In the genomic region with DNA sequence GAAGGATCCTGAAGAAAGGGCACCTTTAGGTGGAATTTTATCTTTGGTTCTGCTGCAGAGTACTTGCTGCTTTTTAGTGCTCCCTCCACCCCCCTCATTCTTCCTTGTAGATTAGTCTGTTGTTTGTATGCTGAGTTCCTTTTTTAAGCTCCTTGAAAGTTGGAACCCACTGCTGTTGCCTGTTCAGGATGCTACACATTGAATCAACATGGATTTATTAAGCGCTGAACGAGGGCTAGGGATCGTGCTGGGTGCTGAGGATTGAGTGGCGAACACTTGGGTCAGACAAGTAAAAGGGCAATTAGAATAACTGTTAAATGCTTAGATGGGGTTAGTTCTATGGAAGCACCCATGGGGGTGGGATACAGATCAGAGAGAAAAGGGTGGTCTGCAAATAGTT, we compare ENCODE assay signal across 8 cellular contexts.
DNase-seq lines count a peak whose midpoint lies in the region; ATAC-seq and TF ChIP-seq lines count a peak whose summit lies in the region.

No MANE protein-coding gene starts in this region.

- peak overlapping the region; percentile 91 for H3K27ac ChIP-seq in muscle layer of duodenum (ENCODE audit: low read length)

- peaks cover 48% of the 10 kb centered on the region for H3K4me1 Mint-ChIP-seq in central memory CD8-positive, alpha-beta T cell

- DNase-seq in AG09309 (ENCODE audit: low read depth) (no peak), KBM-7 (peak; percentile 39), superior temporal gyrus (ENCODE audit: extremely low spot score) (no peak)
- DNase-seq in central memory CD8-positive, alpha-beta T cell (ENCODE audit: low spot score in 2 of 2): no peak

- in situ Hi-C loops in KBM-7 (cut with MboI; ENCODE audit: low pct_unique_long_range_greater_than_20kb, low sequenced_read_pairs): no loop called here

- no peak for ATAC-seq in central memory CD8-positive, alpha-beta T cell (replicated peaks; ENCODE audit: extremely low read depth, poor library complexity, severe bottlenecking)
- ATAC-seq in GM19397 (IDR thresholded peaks at IDR 0.05; ENCODE audit: unreplicated experiment): no peak
- ATAC-seq in GM21515 (IDR thresholded peaks at IDR 0.05; ENCODE audit: unreplicated experiment): no peak
- no peak for ATAC-seq in HG03108 (IDR thresholded peaks at IDR 0.05; ENCODE audit: unreplicated experiment)

- peaks cover 5 to 11% of the 10 kb centered on the region in 2 donors for H3K4me1 ChIP-seq in muscle layer of duodenum (ENCODE audit: control insufficient read depth in 1 of 2, insufficient read depth in 2 of 2, low read length in 2 of 2)

- H3K9me3 Mint-ChIP-seq in central memory CD8-positive, alpha-beta T cell: peaks cover 4% of the 10 kb centered on the region

- H3K27me3 Mint-ChIP-seq in central memory CD8-positive, alpha-beta T cell: no peaks in the 10 kb centered on the region

- H3K27me3 ChIP-seq in muscle layer of duodenum (ENCODE audit: low read depth, low read length): no peaks in the 10 kb centered on the region

- no peak for TF ChIP-seq CTCF in AG09309 (IDR thresholded peaks at IDR 0.05; ENCODE audit: control insufficient read depth, insufficient read depth, low read depth, low read length, missing control alignments)

- H3K36me3 ChIP-seq in muscle layer of duodenum (ENCODE audit: control insufficient read depth in 1 of 2, insufficient read depth in 2 of 2, low read length in 2 of 2): no peaks in the 10 kb centered on the region

- peak overlapping the region; percentile 98 for H3K4me3 Mint-ChIP-seq in central memory CD8-positive, alpha-beta T cell

- peaks cover 20% of the 10 kb centered on the region for H3K36me3 Mint-ChIP-seq in central memory CD8-positive, alpha-beta T cell (ENCODE audit: insufficient read depth)

- peak overlapping the region; percentile 97 for H3K27ac Mint-ChIP-seq in central memory CD8-positive, alpha-beta T cell (ENCODE audit: low read depth)

- H3K4me3 ChIP-seq in AG09309 (ENCODE audit: control insufficient read depth, low read depth, low read length) (peak overlapping the region; percentile 62), muscle layer of duodenum (ENCODE audit: low read depth in 1 of 2, low read length in 2 of 2) (peak overlapping the region; percentile 77 to 86)

- no peaks in the 10 kb centered on the region for H3K9me3 ChIP-seq in muscle layer of duodenum (ENCODE audit: control insufficient read depth in 1 of 2, low read length in 2 of 2)
